In genomic region chr1:115069626-115070308, GRCh38 we compare ENCODE assay signal across 19 cellular contexts. TPM values are rescaled to one million over a fixed set of nuclear protein-coding genes. Genes with fewer than 3 reads are reported as not detected.
DNase-seq lines count a peak whose midpoint lies in the region; ATAC-seq and TF ChIP-seq lines count a peak whose summit lies in the region.
"Had no signal": no experiment of that assay in that cellular context is flagged by ENCODE, and none has a peak within 500 bp of the region (broad histone marks: within the 10 kb centered on the region; RNA-seq: fewer than 3 reads in every experiment).

No MANE protein-coding gene starts in this region.

- H3K36me3 ChIP-seq in RWPE2 (ENCODE audit: low read depth) (no peaks in the 10 kb centered on the region), esophagus muscularis mucosa (no peaks in the 10 kb centered on the region), osteoblast (ENCODE audit: insufficient read depth, low read length) (no peaks in the 10 kb centered on the region)

- TF ChIP-seq CTCF in RWPE2 (IDR thresholded peaks at IDR 0.05; ENCODE audit: poor library complexity, severe bottlenecking) = no peak
- TF ChIP-seq CTCF in esophagus muscularis mucosa (IDR thresholded peaks at IDR 0.05) = no peak
- no peak for TF ChIP-seq CTCF in osteoblast (IDR thresholded peaks at IDR 0.05; ENCODE audit: extremely low read depth, low read depth, low read length)

- H3K4me3 ChIP-seq in RWPE2 (ENCODE audit: severe bottlenecking) = no peak overlapping the region
- H3K4me3 ChIP-seq in esophagus muscularis mucosa = no peak overlapping the region
- no peak overlapping the region for H3K4me3 ChIP-seq in osteoblast (ENCODE audit: insufficient read depth, low read length)
- H3K4me3 ChIP-seq: smooth muscle cell had no signal

- no peak overlapping the region for H2AFZ ChIP-seq in osteoblast (ENCODE audit: low read length)

- peak; percentile 63 for DNase-seq in Daoy (ENCODE audit: low read depth)
- no peak for DNase-seq in RWPE2 (ENCODE audit: low spot score)
- DNase-seq in esophagus muscularis mucosa (ENCODE audit: extremely low spot score) = no peak
- no peak for DNase-seq in osteoblast (ENCODE audit: insufficient read length, low spot score, missing footprints)
- no peak for DNase-seq in mucosa of gallbladder (ENCODE audit: low spot score)
- no peak for DNase-seq in SW 1271 (lab: John Stamatoyannopoulos, UW)
- DNase-seq in left lobe of liver (ENCODE audit: low spot score) = no peak
- no peak for DNase-seq in GF-D8 (lab: John Stamatoyannopoulos, UW)
- DNase-seq: H7; KG1; NCI-H146; occipital lobe; stimulated activated naive CD8-positive, alpha-beta T cell treated with anti-CD3 and anti-CD28 coated beads, Interleukin-15, Interleukin-2, amounts not matched to agents 100 U/mL and 50 U/mL, for 24 hours; T-helper 1 cell had no signal

- peak overlapping the region; percentile 3 for H3K4me2 ChIP-seq in osteoblast (ENCODE audit: insufficient read depth, low read length)
- H3K4me2 ChIP-seq: smooth muscle cell had no signal

- no peaks in the 10 kb centered on the region for H3K79me2 ChIP-seq in osteoblast (ENCODE audit: insufficient read depth, low read length)

- TF ChIP-seq POLR2A in esophagus muscularis mucosa (IDR thresholded peaks at IDR 0.05; ENCODE audit: low read depth) = no peak

- intact Hi-C loops in esophagus muscularis mucosa (cut with DNase I) = loop anchor here (10.0 kb wide), 1 partner anchor 1305 kb away; the partner anchor contains the start of gene ATP1A1

- ATAC-seq in RWPE2 (ENCODE audit: low read depth) = peak; percentile 30; the same call in 2 of the 3 replicates
- ATAC-seq in left lobe of liver = no peak
- ATAC-seq: stimulated activated naive CD8-positive, alpha-beta T cell treated with anti-CD3 and anti-CD28 coated beads, Interleukin-15, Interleukin-2, amounts not matched to agents 100 U/mL and 50 U/mL, for 24 hours had no signal

- H4K20me1 ChIP-seq in osteoblast (ENCODE audit: insufficient read depth, low read length) = no peaks in the 10 kb centered on the region

- 86% methylated on average over 7 of the region's 7 CpGs for WGBS in esophagus muscularis mucosa

- H3K27ac ChIP-seq in RWPE2 (ENCODE audit: poor library complexity, severe bottlenecking) (peak overlapping the region; percentile 55), esophagus muscularis mucosa (replicated peaks in 1 of 4) (peak overlapping the region; percentile 80 to 87 (median 83)), osteoblast (ENCODE audit: low read depth, low read length) (peak overlapping the region; percentile 68)

- H3K4me1 ChIP-seq in RWPE2 (ENCODE audit: insufficient read depth, poor library complexity, severe bottlenecking) (peaks cover 20% of the 10 kb centered on the region), esophagus muscularis mucosa (peaks cover 35 to 87% (median 83%) of the 10 kb centered on the region in 4 donors), osteoblast (ENCODE audit: insufficient read depth, low read length) (peaks cover 63% of the 10 kb centered on the region)

- TF ChIP-seq EP300 in esophagus muscularis mucosa (IDR thresholded peaks at IDR 0.05) = no peak

- no peaks in the 10 kb centered on the region for H3K9me3 ChIP-seq in RWPE2 (ENCODE audit: severe bottlenecking)
- H3K9me3 ChIP-seq in esophagus muscularis mucosa = no peaks in the 10 kb centered on the region
- H3K9me3 ChIP-seq in osteoblast (ENCODE audit: low read depth, low read length) = no peaks in the 10 kb centered on the region

- H3K27me3 ChIP-seq in RWPE2 (ENCODE audit: insufficient read depth, poor library complexity, severe bottlenecking) (no peaks in the 10 kb centered on the region), esophagus muscularis mucosa (no peaks in the 10 kb centered on the region), osteoblast (ENCODE audit: insufficient read depth, low read length) (no peaks in the 10 kb centered on the region)

RNA-seq across cellular contexts. Expression of gene TSPAN2, which starts 19.5 kb away (rescaled TPM):
- total RNA-seq in Daoy (2014; rRNA removed; shearing (Covaris generic)) = 11.7 and 14.9 TPM in 2 replicates
- total RNA-seq in esophagus muscularis mucosa (10 to 100 TPM; 35.8 to 70.2 (median 66.7) TPM), osteoblast (1.4 and 2.1 TPM in 2 replicates), mucosa of gallbladder (12.1 TPM), left lobe of liver (0.60 TPM)

RNA-seq across cellular contexts. Expression of gene TSHB, which starts 40.1 kb away (rescaled TPM):
- not detected in 2 replicates for total RNA-seq in Daoy (2014; rRNA removed; shearing (Covaris generic))
- not detected for total RNA-seq in esophagus muscularis mucosa
- not detected in 2 replicates for total RNA-seq in osteoblast
- not detected for total RNA-seq in mucosa of gallbladder
- not detected for total RNA-seq in left lobe of liver
- total RNA-seq: esophagus mucosa, H7, lower leg skin, NCI-H460, occipital lobe, PC-3, smooth muscle cell had no signal
